17 cellular contexts compared by ENCODE assay signal in genomic region chr9:70954607-70955143, GRCh38.
A peak's percentile ranks its signal among the peaks of the same experiment; 100 is the strongest.
DNase-seq lines count a peak whose midpoint lies in the region; ATAC-seq and TF ChIP-seq lines count a peak whose summit lies in the region.
"Had no signal": no experiment of that assay in that cellular context is flagged by ENCODE, and none has a peak within 500 bp of the region (broad histone marks: within the 10 kb centered on the region; RNA-seq: fewer than 3 reads in every experiment).

No MANE protein-coding gene starts in this region.

- H3K9ac ChIP-seq in H9 (ENCODE audit: extremely low read depth, insufficient read length, low read length) (no peak overlapping the region), iPS-20b (ENCODE audit: low read depth, low read length) (0 out of 2 replicates have a peak overlapping the region, but pooled peaks have one; percentile 26), skeletal muscle satellite cell (ENCODE audit: low read depth, low read length) (peak overlapping the region; percentile 21)

- no peak overlapping the region for H3K23ac ChIP-seq in H9 (ENCODE audit: insufficient read length, low read depth, low read length)

- no peak overlapping the region for H3K56ac ChIP-seq in H9 (ENCODE audit: insufficient read length, low read depth, low read length)

- H3K9me3 ChIP-seq in H9 (ENCODE audit: control insufficient read depth, low read depth, low read length): no peaks in the 10 kb centered on the region
- no peaks in the 10 kb centered on the region for H3K9me3 ChIP-seq in iPS-20b (ENCODE audit: insufficient read depth, low read depth, low read length)
- no peaks in the 10 kb centered on the region for H3K9me3 ChIP-seq in skeletal muscle satellite cell (replicated peaks; ENCODE audit: low read length)
- no peaks in the 10 kb centered on the region for H3K9me3 ChIP-seq in naive thymus-derived CD4-positive, alpha-beta T cell (ENCODE audit: control insufficient read depth in 2 of 3, low read length in 3 of 3)
- H3K9me3 ChIP-seq: ovary, sigmoid colon had no signal

- no peak overlapping the region for H3K27ac ChIP-seq in H9 (ENCODE audit: insufficient read length, low read depth, low read length)
- no peak overlapping the region for H3K27ac ChIP-seq in iPS-20b (ENCODE audit: low read length)
- no peak overlapping the region for H3K27ac ChIP-seq in naive thymus-derived CD4-positive, alpha-beta T cell (ENCODE audit: low read depth, low read length)
- H3K27ac ChIP-seq: ovary, sigmoid colon had no signal

- DNase-seq in H9: no peak
- DNase-seq in naive thymus-derived CD4-positive, alpha-beta T cell: no peak
- DNase-seq: activated CD4-positive, alpha-beta T cell treated with anti-CD3 and anti-CD28 coated beads for 48 hours; activated CD8-positive, alpha-beta memory T cell treated with anti-CD3 and anti-CD28 coated beads, Interleukin-2, amount 50 U/mL, for 4 hours; activated effector memory CD4-positive, alpha-beta T cell treated with Interleukin-2 at 50 U/mL for 16 hours; COR-L47; NCI-H1417 treated with DMSO at 0.1 percent for 48 hours; NCI-H2227 treated with DMSO at 0.1 percent for 48 hours; ovary; sigmoid colon; stimulated activated CD4-positive, alpha-beta T cell treated with anti-CD3 and anti-CD28 coated beads, Interleukin-2, amount 100 ng/mL, for 24 hours; stimulated activated naive CD8-positive, alpha-beta T cell treated with anti-CD3 and anti-CD28 coated beads, Interleukin-15, amount 100 ng/mL, for 72 hours had no signal

- no peak overlapping the region for H4K5ac ChIP-seq in H9 (ENCODE audit: insufficient read length, low read depth, low read length)

- H2BK5ac ChIP-seq in H9 (ENCODE audit: insufficient read length, low read length): no peak overlapping the region

- H3K4me3 Mint-ChIP-seq in H9: no peak overlapping the region
- no peak overlapping the region for H3K4me3 Mint-ChIP-seq in naive thymus-derived CD4-positive, alpha-beta T cell
- H3K4me3 Mint-ChIP-seq: stimulated activated naive CD8-positive, alpha-beta T cell treated with anti-CD3 and anti-CD28 coated beads, Interleukin-15, amount 100 ng/mL, for 72 hours had no signal

- H2BK12ac ChIP-seq in H9 (ENCODE audit: insufficient read length, low read depth, low read length): peak overlapping the region; percentile 57

- H3K23me2 ChIP-seq in H9 (ENCODE audit: insufficient read length, low read depth, low read length, poor library complexity, severe bottlenecking): no peaks in the 10 kb centered on the region

- WGBS in H9 (ENCODE audit: extremely low coverage, insufficient read length, low lambda C conversion rate): no CpG with 5 or more reads among the region's 8 CpGs

- no peak overlapping the region for H4K8ac ChIP-seq in H9 (replicated peaks; ENCODE audit: insufficient read length, low read depth, low read length)

- H3K14ac ChIP-seq in H9 (ENCODE audit: insufficient read depth, low read length): no peak overlapping the region

- H2AK5ac ChIP-seq in H9 (ENCODE audit: insufficient read length, low read length): no peak overlapping the region

- ATAC-seq in SK-N-SH treated with all-trans-retinoic acid at 6 μM for 48 hours: peak; percentile 49
- no peak for ATAC-seq in naive thymus-derived CD4-positive, alpha-beta T cell
- ATAC-seq in GM19351 (IDR thresholded peaks at IDR 0.05; ENCODE audit: unreplicated experiment): no peak
- ATAC-seq in GM18519 (IDR thresholded peaks at IDR 0.05; ENCODE audit: low FRiP score, unreplicated experiment): no peak
- ATAC-seq: stimulated activated naive CD8-positive, alpha-beta T cell treated with anti-CD3 and anti-CD28 coated beads, Interleukin-15, amount 100 ng/mL, for 72 hours had no signal

- no peaks in the 10 kb centered on the region for H3K79me1 ChIP-seq in H9 (ENCODE audit: insufficient read depth, low read depth, low read length, poor library complexity, severe bottlenecking)

- CTCF ChIA-PET in naive thymus-derived CD4-positive, alpha-beta T cell (lab: Charles Lee): no interaction called here

- intact Hi-C loops in naive thymus-derived CD4-positive, alpha-beta T cell (cut with micrococcal nuclease): no loop called here

- H3K18ac ChIP-seq in H9 (ENCODE audit: insufficient read length, low read depth, low read length): peak overlapping the region; percentile 25

- no peak overlapping the region for H4K91ac ChIP-seq in H9 (ENCODE audit: insufficient read length, low read depth, low read length)

- no peak overlapping the region for H2BK15ac ChIP-seq in H9 (ENCODE audit: low read depth, low read length)

- no peak for TF ChIP-seq CTCF in H9 (conservative IDR thresholded peaks at IDR 0.05)

- H3T11ph ChIP-seq in H9 (ENCODE audit: low read length): no peak overlapping the region

- no peaks in the 10 kb centered on the region for H3K36me3 ChIP-seq in iPS-20b (ENCODE audit: insufficient read depth, low read depth, low read length)
- no peaks in the 10 kb centered on the region for H3K36me3 ChIP-seq in skeletal muscle satellite cell (ENCODE audit: insufficient read depth, low read length)
- H3K36me3 ChIP-seq in naive thymus-derived CD4-positive, alpha-beta T cell (ENCODE audit: control insufficient read depth in 2 of 3, insufficient read depth in 3 of 3, low read length in 3 of 3): no peaks in the 10 kb centered on the region
- H3K36me3 ChIP-seq: ovary, sigmoid colon had no signal

- no peaks in the 10 kb centered on the region; the same call in 1 of the 2 replicates for H3K4me1 ChIP-seq in H9 (ENCODE audit: insufficient read depth, low read length)
- H3K4me1 ChIP-seq in iPS-20b (ENCODE audit: insufficient read depth, low read length): peaks cover 25% of the 10 kb centered on the region
- peaks cover 34% of the 10 kb centered on the region for H3K4me1 ChIP-seq in skeletal muscle satellite cell (ENCODE audit: control insufficient read depth, insufficient read depth, low read length)
- H3K4me1 ChIP-seq in naive thymus-derived CD4-positive, alpha-beta T cell (ENCODE audit: control insufficient read depth in 2 of 2, insufficient read depth in 2 of 2, low read length in 2 of 2): no peaks in the 10 kb centered on the region
- H3K4me1 ChIP-seq: sigmoid colon had no signal

- H4K20me1 ChIP-seq in H9 (ENCODE audit: control insufficient read depth, insufficient read depth, insufficient read length): no peaks in the 10 kb centered on the region

- H3K9me3 Mint-ChIP-seq in H9: no peaks in the 10 kb centered on the region
- peaks cover 0 to 2% (median 0%) of the 10 kb centered on the region in 11 donors for H3K9me3 Mint-ChIP-seq in naive thymus-derived CD4-positive, alpha-beta T cell

- no peaks in the 10 kb centered on the region for H3K36me3 Mint-ChIP-seq in H9 (ENCODE audit: insufficient read depth in 1 of 3, low read depth in 3 of 3)
- no peaks in the 10 kb centered on the region for H3K36me3 Mint-ChIP-seq in naive thymus-derived CD4-positive, alpha-beta T cell

- no peak overlapping the region for H2BK20ac ChIP-seq in H9 (ENCODE audit: low read depth, low read length, poor library complexity, severe bottlenecking)

- H3K27me3 ChIP-seq in H9 (ENCODE audit: insufficient read depth, low read length): no peaks in the 10 kb centered on the region
- H3K27me3 ChIP-seq in iPS-20b (ENCODE audit: insufficient read depth, low read length): no peaks in the 10 kb centered on the region
- no peaks in the 10 kb centered on the region for H3K27me3 ChIP-seq in skeletal muscle satellite cell (ENCODE audit: control insufficient read depth, insufficient read depth, low read length)
- H3K27me3 ChIP-seq in naive thymus-derived CD4-positive, alpha-beta T cell (ENCODE audit: control insufficient read depth in 2 of 2, insufficient read depth in 2 of 2, low read length in 2 of 2): no peaks in the 10 kb centered on the region
- H3K27me3 ChIP-seq: ovary, sigmoid colon had no signal

- H3K4me2 ChIP-seq in H9 (ENCODE audit: insufficient read depth, insufficient read length, low read length) (no peak overlapping the region), skeletal muscle satellite cell (ENCODE audit: low read length) (peak overlapping the region; percentile 32)

- H3K4me3 ChIP-seq in iPS-20b (ENCODE audit: low read length) (no peak overlapping the region), skeletal muscle satellite cell (ENCODE audit: low read length) (no peak overlapping the region)
- H3K4me3 ChIP-seq in naive thymus-derived CD4-positive, alpha-beta T cell (ENCODE audit: low read length): no peak overlapping the region
- H3K4me3 ChIP-seq: ovary, sigmoid colon had no signal

- H2BK120ac ChIP-seq in H9 (ENCODE audit: low read depth, low read length, poor library complexity, severe bottlenecking): no peak overlapping the region

- H3K4ac ChIP-seq in H9 (ENCODE audit: low read depth, low read length): no peak overlapping the region

- H2AFZ ChIP-seq in H9 (ENCODE audit: low read length): no peak overlapping the region

- POLR2A ChIA-PET in naive thymus-derived CD4-positive, alpha-beta T cell (lab: Charles Lee): no interaction called here

- no peaks in the 10 kb centered on the region for H3K27me3 Mint-ChIP-seq in H9 (ENCODE audit: low read depth)
- H3K27me3 Mint-ChIP-seq in naive thymus-derived CD4-positive, alpha-beta T cell: peaks cover 0 to 13% (median 4%) of the 10 kb centered on the region in 5 donors
- H3K27me3 Mint-ChIP-seq: stimulated activated naive CD8-positive, alpha-beta T cell treated with anti-CD3 and anti-CD28 coated beads, Interleukin-15, amount 100 ng/mL, for 72 hours had no signal

- peak overlapping the region; percentile 8 to 65 (median 15); a peak in 4 of 7 replicates for H3K27ac Mint-ChIP-seq in H9
- H3K27ac Mint-ChIP-seq in naive thymus-derived CD4-positive, alpha-beta T cell: no peak overlapping the region
- H3K27ac Mint-ChIP-seq: stimulated activated naive CD8-positive, alpha-beta T cell treated with anti-CD3 and anti-CD28 coated beads, Interleukin-15, amount 100 ng/mL, for 72 hours had no signal

- peaks cover 26 to 31% of the 10 kb centered on the region in 2 experiments for H3K4me1 Mint-ChIP-seq in H9
- H3K4me1 Mint-ChIP-seq in naive thymus-derived CD4-positive, alpha-beta T cell: no peaks in the 10 kb centered on the region
- H3K4me1 Mint-ChIP-seq: stimulated activated naive CD8-positive, alpha-beta T cell treated with anti-CD3 and anti-CD28 coated beads, Interleukin-15, amount 100 ng/mL, for 72 hours had no signal

- H3K79me2 ChIP-seq in H9 (ENCODE audit: insufficient read depth, low read length): no peaks in the 10 kb centered on the region

TF ChIP-seq in SK-N-SH treated with all-trans-retinoic acid at 6 μM for 48 hours, 23 proteins besides CTCF, POLR2A, EP300 and RAD21 (continues in another document):
- TF ChIP-seq ZNF70 (CRISPR knock-in tag; IDR thresholded peaks at IDR 0.05) (no peak), CSRNP3 (CRISPR knock-in tag; IDR thresholded peaks at IDR 0.05) (no peak)

Comparison
In these comparisons a context has a peak if more than half of its experiments do, and no peak if none do; other contexts are left out.
1. H3K27ac Mint-ChIP-seq: peak in H9 (3 of 3); none in naive thymus-derived CD4-positive, alpha-beta T cell (0 of 9).